In the genomic region with DNA sequence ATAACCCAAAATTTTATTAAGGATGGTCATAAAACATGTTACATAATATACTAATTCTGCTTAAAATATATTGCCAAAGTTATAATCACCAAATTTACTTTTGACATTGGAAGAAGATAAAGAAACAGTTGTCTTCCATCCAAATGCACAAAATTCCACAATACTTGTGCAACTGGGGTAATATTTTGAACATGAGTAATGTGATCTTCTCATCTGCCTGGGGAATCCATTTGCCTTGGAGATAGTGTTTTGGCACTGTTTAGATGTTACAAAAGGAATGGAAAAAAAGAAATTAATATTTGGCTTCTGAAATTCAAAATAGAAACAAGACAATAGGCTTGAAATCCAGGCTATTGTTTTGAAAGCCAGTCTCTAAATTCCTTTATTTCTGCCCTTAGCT, we compare ENCODE assay signal across 27 cellular contexts. TPM values are rescaled to one million over a fixed set of nuclear protein-coding genes. Genes with fewer than 3 reads are reported as not detected.
DNase-seq lines count a peak whose midpoint lies in the region; ATAC-seq and TF ChIP-seq lines count a peak whose summit lies in the region.
"Had no signal": no experiment of that assay in that cellular context is flagged by ENCODE, and none has a peak within 500 bp of the region (broad histone marks: within the 10 kb centered on the region; RNA-seq: fewer than 3 reads in every experiment).

No MANE protein-coding gene starts in this region.

- no peaks in the 10 kb centered on the region for H3K27me3 Mint-ChIP-seq in MCF 10A (ENCODE audit: insufficient read depth, unreplicated experiment)
- H3K27me3 Mint-ChIP-seq in endothelial cell (ENCODE audit: unreplicated experiment) = no peaks in the 10 kb centered on the region
- no peaks in the 10 kb centered on the region for H3K27me3 Mint-ChIP-seq in activated T-helper 2 cell treated with anti-CD3 and anti-CD28 coated beads, Interferon-gamma antibody, Interleukin-2, Interleukin-4, amounts not matched to agents 10 μg/mL and 5 μg/mL and 100 μg/mL, durations not matched to agents 14 hours and 24 hours and 36 hours (ENCODE audit: low read depth)
- H3K27me3 Mint-ChIP-seq: activated naive CD8-positive, alpha-beta T cell had no signal

- DNase-seq in MCF 10A (ENCODE audit: unreplicated experiment) = peak; percentile 22
- no peak for DNase-seq in breast epithelium (ENCODE audit: low spot score in 2 of 2)
- peak; percentile 41 for DNase-seq in adipocyte (ENCODE audit: low read depth)
- no peak for DNase-seq in inferior parietal cortex (ENCODE audit: extremely low spot score)
- no peak for DNase-seq in endothelial cell (ENCODE audit: low spot score)
- no peak for DNase-seq in activated T-helper 2 cell treated with anti-CD3 and anti-CD28 coated beads, Interferon-gamma antibody, Interleukin-2, Interleukin-4, amounts not matched to agents 10 μg/mL and 5 μg/mL and 100 μg/mL, durations not matched to agents 14 hours and 24 hours and 36 hours (ENCODE audit: low spot score)
- DNase-seq: Caco-2, cerebellar nuclear complex, DMS79, gastrocnemius medialis, H9, kidney, lower lobe of right lung, NCI-H1092 treated with DMSO at 0.1 percent for 48 hours, NCI-H1930, RPMI8226, upper lobe of left lung had no signal

- no peak for TF ChIP-seq CTCF in MCF 10A (IDR thresholded peaks at IDR 0.05; ENCODE audit: unreplicated experiment)
- no peak for TF ChIP-seq CTCF in breast epithelium (IDR thresholded peaks at IDR 0.05)
- no peak for TF ChIP-seq CTCF in gastroesophageal sphincter (IDR thresholded peaks at IDR 0.05)
- no peak for TF ChIP-seq CTCF in endothelial cell (IDR thresholded peaks at IDR 0.05; ENCODE audit: unreplicated experiment)

- H3K4me1 Mint-ChIP-seq in MCF 10A (ENCODE audit: insufficient read depth, unreplicated experiment) (no peaks in the 10 kb centered on the region), endothelial cell (ENCODE audit: unreplicated experiment) (peaks cover 12% of the 10 kb centered on the region)
- peaks cover 25% of the 10 kb centered on the region for H3K4me1 Mint-ChIP-seq in activated T-helper 2 cell treated with anti-CD3 and anti-CD28 coated beads, Interferon-gamma antibody, Interleukin-2, Interleukin-4, amounts not matched to agents 10 μg/mL and 5 μg/mL and 100 μg/mL, durations not matched to agents 14 hours and 24 hours and 36 hours (ENCODE audit: low read depth)

- H3K27me3 ChIP-seq in breast epithelium (no peaks in the 10 kb centered on the region), adipocyte (replicated peaks; ENCODE audit: control insufficient read depth, insufficient read depth, low read length) (no peaks in the 10 kb centered on the region), gastroesophageal sphincter (peaks cover 5% of the 10 kb centered on the region)
- H3K27me3 ChIP-seq: BLaER1 treated with 17β-estradiol and CSF1 and Interleukin-3, amounts not matched to agents 10 nM and 100 nM; gastrocnemius medialis; neutrophil; upper lobe of left lung had no signal

- no peak for TF ChIP-seq EP300 in gastroesophageal sphincter (IDR thresholded peaks at IDR 0.05)

- ATAC-seq in gastroesophageal sphincter (peak; percentile 69), GM21360 (IDR thresholded peaks at IDR 0.05; ENCODE audit: unreplicated experiment) (no peak)
- ATAC-seq: lower lobe of right lung had no signal

- no peak overlapping the region for H3K4me3 ChIP-seq in breast epithelium
- H3K4me3 ChIP-seq in adipocyte (ENCODE audit: low read length) = peak overlapping the region; percentile 45
- H3K4me3 ChIP-seq in gastroesophageal sphincter = no peak overlapping the region
- H3K4me3 ChIP-seq: BLaER1 treated with 17β-estradiol and CSF1 and Interleukin-3, amounts not matched to agents 10 nM and 100 nM; gastrocnemius medialis; lower lobe of right lung; skin epidermis; upper lobe of left lung had no signal

- no TSS peak for BruUV-seq in MCF 10A (replicated peaks; lab: Mats Ljungman, UMichigan)

- no peak for TF ChIP-seq POLR2A in breast epithelium (IDR thresholded peaks at IDR 0.05)
- no peak for TF ChIP-seq POLR2A in gastroesophageal sphincter (IDR thresholded peaks at IDR 0.05)

- H3K27ac ChIP-seq in breast epithelium (no peak overlapping the region), gastroesophageal sphincter (no peak overlapping the region)
- H3K27ac ChIP-seq: 22Rv1; BLaER1 treated with 17β-estradiol and CSF1 and Interleukin-3, amounts not matched to agents 10 nM and 100 nM; gastrocnemius medialis; HL-60; lower lobe of right lung; neutrophil; skin epidermis; upper lobe of left lung; VCaP had no signal

- H3K36me3 Mint-ChIP-seq in MCF 10A (ENCODE audit: insufficient read depth, unreplicated experiment) = no peaks in the 10 kb centered on the region
- H3K36me3 Mint-ChIP-seq in endothelial cell (ENCODE audit: low read depth, unreplicated experiment) = no peaks in the 10 kb centered on the region
- H3K36me3 Mint-ChIP-seq in activated T-helper 2 cell treated with anti-CD3 and anti-CD28 coated beads, Interferon-gamma antibody, Interleukin-2, Interleukin-4, amounts not matched to agents 10 μg/mL and 5 μg/mL and 100 μg/mL, durations not matched to agents 14 hours and 24 hours and 36 hours (ENCODE audit: low read depth) = peaks cover 30% of the 10 kb centered on the region
- H3K36me3 Mint-ChIP-seq: activated naive CD8-positive, alpha-beta T cell had no signal

- H3K9me3 ChIP-seq in breast epithelium (no peaks in the 10 kb centered on the region), adipocyte (ENCODE audit: control insufficient read depth, low read length) (no peaks in the 10 kb centered on the region), gastroesophageal sphincter (no peaks in the 10 kb centered on the region)
- H3K9me3 ChIP-seq: BLaER1 treated with 17β-estradiol and CSF1 and Interleukin-3, amounts not matched to agents 10 nM and 100 nM; Caco-2; gastrocnemius medialis; lower lobe of right lung; neutrophil; upper lobe of left lung had no signal

- no peak overlapping the region for H3K27ac Mint-ChIP-seq in MCF 10A (ENCODE audit: low read depth, unreplicated experiment)
- H3K27ac Mint-ChIP-seq in endothelial cell (ENCODE audit: unreplicated experiment) = no peak overlapping the region
- no peak overlapping the region for H3K27ac Mint-ChIP-seq in activated T-helper 2 cell treated with anti-CD3 and anti-CD28 coated beads, Interferon-gamma antibody, Interleukin-2, Interleukin-4, amounts not matched to agents 10 μg/mL and 5 μg/mL and 100 μg/mL, durations not matched to agents 14 hours and 24 hours and 36 hours
- H3K27ac Mint-ChIP-seq: activated naive CD8-positive, alpha-beta T cell had no signal

- H3K4me3 Mint-ChIP-seq in MCF 10A (ENCODE audit: unreplicated experiment) = no peak overlapping the region
- no peak overlapping the region for H3K4me3 Mint-ChIP-seq in endothelial cell (ENCODE audit: unreplicated experiment)
- no peak overlapping the region for H3K4me3 Mint-ChIP-seq in activated T-helper 2 cell treated with anti-CD3 and anti-CD28 coated beads, Interferon-gamma antibody, Interleukin-2, Interleukin-4, amounts not matched to agents 10 μg/mL and 5 μg/mL and 100 μg/mL, durations not matched to agents 14 hours and 24 hours and 36 hours (ENCODE audit: low read depth)
- H3K4me3 Mint-ChIP-seq: activated naive CD8-positive, alpha-beta T cell; H9 had no signal

- H3K9me3 Mint-ChIP-seq in MCF 10A (ENCODE audit: unreplicated experiment) (no peaks in the 10 kb centered on the region), endothelial cell (ENCODE audit: unreplicated experiment) (no peaks in the 10 kb centered on the region)
- no peaks in the 10 kb centered on the region for H3K9me3 Mint-ChIP-seq in activated T-helper 2 cell treated with anti-CD3 and anti-CD28 coated beads, Interferon-gamma antibody, Interleukin-2, Interleukin-4, amounts not matched to agents 10 μg/mL and 5 μg/mL and 100 μg/mL, durations not matched to agents 14 hours and 24 hours and 36 hours
- H3K9me3 Mint-ChIP-seq: H9 had no signal

- H3K4me1 ChIP-seq in breast epithelium = no peaks in the 10 kb centered on the region
- peaks cover 23% of the 10 kb centered on the region for H3K4me1 ChIP-seq in adipocyte (ENCODE audit: control insufficient read depth, insufficient read depth, low read length)
- peaks cover 0 to 5% (median 0%) of the 10 kb centered on the region in 3 donors for H3K4me1 ChIP-seq in gastroesophageal sphincter

- peak overlapping the region; percentile 39 for H3K9ac ChIP-seq in adipocyte (ENCODE audit: low read length)
- H3K9ac ChIP-seq: BLaER1 treated with 17β-estradiol and CSF1 and Interleukin-3, amounts not matched to agents 10 nM and 100 nM had no signal

- POLR2A ChIA-PET in MCF 10A (lab: Yijun Ruan, JAX) = interaction anchor here (1.8 kb wide), 1 partner anchor 10 kb away, joined by 6 read pairs; no protein-coding TSS in a partner anchor

- intact Hi-C loops in MCF 10A (cut with micrococcal nuclease) (no loop called here), breast epithelium (cut with DNase I; ENCODE audit: low total_unique reads) (no loop called here)
- intact Hi-C loops in activated T-helper 2 cell treated with anti-CD3 and anti-CD28 coated beads, Interferon-gamma antibody, Interleukin-2, Interleukin-4, amounts not matched to agents 10 μg/mL and 5 μg/mL and 100 μg/mL, durations not matched to agents 14 hours and 24 hours and 36 hours (cut with micrococcal nuclease) = no loop called here

- H3K36me3 ChIP-seq in breast epithelium (no peaks in the 10 kb centered on the region), adipocyte (ENCODE audit: control insufficient read depth, insufficient read depth, low read length, severe bottlenecking) (no peaks in the 10 kb centered on the region), gastroesophageal sphincter (no peaks in the 10 kb centered on the region)
- H3K36me3 ChIP-seq: BLaER1 treated with 17β-estradiol and CSF1 and Interleukin-3, amounts not matched to agents 10 nM and 100 nM; gastrocnemius medialis; lower lobe of right lung; neutrophil; upper lobe of left lung had no signal

- CTCF ChIA-PET in MCF 10A (lab: Yijun Ruan, JAX) = interaction anchor here (0.8 kb wide), 1 partner anchor 8 kb away, joined by 3 read pairs; no protein-coding TSS in a partner anchor

RNA-seq across cellular contexts. Expression of a gene that starts 9.1 kb away (rescaled TPM):
- total RNA-seq in MCF 10A (2022) (0.93 TPM in 1 of 2 replicates, not detected in the other), breast epithelium (under 1 TPM in 2 of 3 donors, not detected in 1; 0.33 to 0.59 TPM), gastroesophageal sphincter (under 1 TPM in 2 of 4 donors, not detected in 2; 0.32 to 0.54 TPM), endothelial cell (ENCODE audit: unreplicated experiment) (4.0 TPM)
- total RNA-seq in activated T-helper 2 cell treated with anti-CD3 and anti-CD28 coated beads, Interferon-gamma antibody, Interleukin-2, Interleukin-4, amounts not matched to agents 10 μg/mL and 5 μg/mL and 100 μg/mL, durations not matched to agents 14 hours and 24 hours and 36 hours = 8.9 and 12.2 TPM in 2 replicates
- total RNA-seq: gastrocnemius medialis, lower lobe of right lung, subcutaneous adipose tissue, upper lobe of left lung had no signal

RNA-seq across cellular contexts. Expression of a gene that starts 30.2 kb away (rescaled TPM):
- total RNA-seq in MCF 10A (2022) (33.9 and 41.6 TPM in 2 replicates), breast epithelium (100 to 1,000 TPM in 1 of 3 donors, 10 to 100 TPM in 2; 45.0 to 113 (median 100.0) TPM), gastroesophageal sphincter (100 to 1,000 TPM in 1 of 4 donors, 10 to 100 TPM in 3; 62.6 to 103 (median 73.0) TPM), endothelial cell (ENCODE audit: unreplicated experiment) (34.6 TPM)
- total RNA-seq in activated T-helper 2 cell treated with anti-CD3 and anti-CD28 coated beads, Interferon-gamma antibody, Interleukin-2, Interleukin-4, amounts not matched to agents 10 μg/mL and 5 μg/mL and 100 μg/mL, durations not matched to agents 14 hours and 24 hours and 36 hours = 49.0 and 53.4 TPM in 2 replicates

Comparison
In these comparisons a context has a peak if more than half of its experiments do, and no peak if none do; other contexts are left out.
1. DNase-seq: peak in MCF 10A (single experiment) and adipocyte (single experiment); none in breast epithelium (0 of 2), inferior parietal cortex (single experiment), endothelial cell (single experiment) and activated T-helper 2 cell treated with anti-CD3 and anti-CD28 coated beads, Interferon-gamma antibody, Interleukin-2, Interleukin-4, amounts not matched to agents 10 μg/mL and 5 μg/mL and 100 μg/mL, durations not matched to agents 14 hours and 24 hours and 36 hours (single experiment).